19 cellular contexts compared by ENCODE assay signal in genomic region chr2:60962534-60962933, GRCh38.
"Had no signal": no experiment of that assay in that cellular context is flagged by ENCODE, and none has a peak within 500 bp of the region (broad histone marks: within the 10 kb centered on the region; RNA-seq: fewer than 3 reads in every experiment).

No MANE protein-coding gene starts in this region.

- H3K27me3 Mint-ChIP-seq: stimulated activated naive B cell treated with anti-CD40 and anti-IgM and Interleukin-4, amounts not matched to agents 10 μg/mL and 1 μg/mL and 100 μg/mL, for 72 hours; stimulated activated naive CD8-positive, alpha-beta T cell treated with anti-CD3 and anti-CD28 coated beads, Interleukin-15, amount 100 ng/mL, for 72 hours had no signal

- H3K9me3 Mint-ChIP-seq: natural killer cell; neural crest cell; stimulated activated naive B cell treated with anti-CD40 and anti-IgM and Interleukin-4, amounts not matched to agents 10 μg/mL and 1 μg/mL and 100 μg/mL, for 72 hours; stimulated activated naive CD8-positive, alpha-beta T cell treated with anti-CD3 and anti-CD28 coated beads, Interleukin-15, amount 100 ng/mL, for 72 hours had no signal

- H3K4me3 Mint-ChIP-seq: natural killer cell; neural crest cell; stimulated activated naive B cell treated with anti-CD40 and anti-IgM and Interleukin-4, amounts not matched to agents 10 μg/mL and 1 μg/mL and 100 μg/mL, for 72 hours; stimulated activated naive CD8-positive, alpha-beta T cell treated with anti-CD3 and anti-CD28 coated beads, Interleukin-15, amount 100 ng/mL, for 72 hours had no signal

- H3K36me3 Mint-ChIP-seq: natural killer cell had no signal

- H3K4me1 Mint-ChIP-seq: neural crest cell had no signal

- FAIRE-seq: colon, endothelial cell of umbilical vein, frontal cortex, islet of Langerhans had no signal

- H3K27ac Mint-ChIP-seq: stimulated activated naive B cell treated with anti-CD40 and anti-IgM and Interleukin-4, amounts not matched to agents 10 μg/mL and 1 μg/mL and 100 μg/mL, for 72 hours had no signal

- DNase-seq: dermis blood vessel endothelial cell; heart left ventricle; hippocampal formation; kidney glomerular epithelial cell; mammary epithelial cell; natural killer cell; posterior cingulate gyrus; spleen; stimulated activated CD4-positive, alpha-beta T cell treated with anti-CD3 and anti-CD28 coated beads, Interleukin-15, amount 100 ng/mL, for 24 hours; stimulated activated CD4-positive, alpha-beta T cell treated with anti-CD3 and anti-CD28 coated beads, Interleukin-1b, Interleukin-23, amount 100 ng/mL, for 48 hours; stimulated activated CD4-positive, alpha-beta T cell treated with anti-CD3 and anti-CD28 coated beads, Interleukin-4, amount 100 ng/mL, for 24 hours; stimulated activated naive B cell treated with anti-CD40 and anti-IgM and Interleukin-4, amounts not matched to agents 10 μg/mL and 1 μg/mL and 100 μg/mL, for 72 hours; stimulated activated naive CD8-positive, alpha-beta T cell treated with anti-CD3 and anti-CD28 coated beads, Interleukin-15, amount 100 ng/mL, for 72 hours; testis had no signal
